Comparison of ENCODE assay signal across 8 cellular contexts in the genomic region with DNA sequence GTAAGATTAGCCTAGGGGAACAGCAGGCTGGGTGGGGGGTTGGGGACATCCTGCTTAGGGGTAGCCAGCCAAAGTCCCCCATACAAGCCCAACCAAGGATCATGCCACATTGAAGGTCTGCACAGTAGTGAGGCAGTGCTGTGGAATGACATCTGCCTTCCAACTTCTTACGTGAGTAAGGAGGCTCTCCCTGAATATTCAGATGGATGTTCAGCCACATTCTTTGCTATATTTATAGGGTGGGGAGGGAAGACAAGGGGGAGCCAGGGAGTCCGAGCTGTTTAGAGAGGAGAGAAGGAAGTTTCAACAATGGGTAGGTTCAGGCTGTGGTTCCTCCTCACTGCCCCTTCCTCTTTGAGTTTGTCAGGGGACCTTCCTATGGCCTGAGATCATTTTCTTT. TPM values are rescaled to one million over a fixed set of nuclear protein-coding genes. Genes with fewer than 3 reads are reported as not detected.
DNase-seq lines count a peak whose midpoint lies in the region; ATAC-seq and TF ChIP-seq lines count a peak whose summit lies in the region.

No MANE protein-coding gene starts in this region.

- peak overlapping the region; percentile 76 for H3K4me3 ChIP-seq in CD4-positive, CD25-positive, alpha-beta regulatory T cell (ENCODE audit: low read depth, low read length)
- H3K4me3 ChIP-seq in Loucy (ENCODE audit: low read length, poor library complexity, severe bottlenecking) = peak overlapping the region; percentile 75
- H3K4me3 ChIP-seq in mucosa of descending colon = no peak overlapping the region

- peak overlapping the region; percentile 76 to 91 (median 84) for H3K4me3 Mint-ChIP-seq in CD4-positive, CD25-positive, alpha-beta regulatory T cell
- H3K4me3 Mint-ChIP-seq in central memory CD8-positive, alpha-beta T cell = peak overlapping the region; percentile 72
- peak overlapping the region; percentile 71 to 89 (median 84) for H3K4me3 Mint-ChIP-seq in naive B cell

- peaks cover 20% of the 10 kb centered on the region for H3F3A ChIP-seq in Loucy (ENCODE audit: low read depth)

- H3K4me1 Mint-ChIP-seq in CD4-positive, CD25-positive, alpha-beta regulatory T cell = peaks cover 46 to 99% (median 66%) of the 10 kb centered on the region in 4 donors
- peaks cover 74% of the 10 kb centered on the region for H3K4me1 Mint-ChIP-seq in central memory CD8-positive, alpha-beta T cell
- H3K4me1 Mint-ChIP-seq in naive B cell = peaks cover 67 to 99% (median 74%) of the 10 kb centered on the region in 3 donors

- TF ChIP-seq CTCF in Loucy (conservative IDR thresholded peaks at IDR 0.05; ENCODE audit: low read length) (no peak), mucosa of descending colon (IDR thresholded peaks at IDR 0.05) (no peak)

- H3K27me3 ChIP-seq in CD4-positive, CD25-positive, alpha-beta regulatory T cell (ENCODE audit: control insufficient read depth, insufficient read depth, low read length) = no peaks in the 10 kb centered on the region
- H3K27me3 ChIP-seq in Loucy (ENCODE audit: insufficient read depth, low read length, poor library complexity, severe bottlenecking) = no peaks in the 10 kb centered on the region

- no peak for DNase-seq in CD4-positive, CD25-positive, alpha-beta regulatory T cell
- DNase-seq in central memory CD8-positive, alpha-beta T cell (ENCODE audit: low spot score in 2 of 2) = no peak
- no peak for DNase-seq in naive B cell
- DNase-seq in mucosa of descending colon = no peak
- no peak for DNase-seq in NCI-H187 treated with DMSO at 0.1 percent for 48 hours (lab: John Stamatoyannopoulos, UW)
- DNase-seq in SW480 (ENCODE audit: low spot score) = no peak

- H3K27ac ChIP-seq in CD4-positive, CD25-positive, alpha-beta regulatory T cell (ENCODE audit: insufficient read depth, low read length, poor library complexity, severe bottlenecking) = peak overlapping the region; percentile 82

- peaks cover 86% of the 10 kb centered on the region for H3K79me2 ChIP-seq in Loucy (ENCODE audit: insufficient read depth, low read length)

- H3K36me3 ChIP-seq in CD4-positive, CD25-positive, alpha-beta regulatory T cell (ENCODE audit: control insufficient read depth, insufficient read depth, low read length) = peaks cover 7% of the 10 kb centered on the region
- H3K36me3 ChIP-seq in Loucy (ENCODE audit: insufficient read depth, low read length) = peaks cover 25% of the 10 kb centered on the region; the same call in 1 of the 2 replicates
- H3K36me3 ChIP-seq in mucosa of descending colon (ENCODE audit: low read depth) = no peaks in the 10 kb centered on the region

- peaks cover 50% of the 10 kb centered on the region for H4K20me1 ChIP-seq in Loucy (ENCODE audit: insufficient read depth, low read length, poor library complexity, severe bottlenecking)

- no peaks in the 10 kb centered on the region for H3K27me3 Mint-ChIP-seq in CD4-positive, CD25-positive, alpha-beta regulatory T cell
- no peaks in the 10 kb centered on the region for H3K27me3 Mint-ChIP-seq in central memory CD8-positive, alpha-beta T cell
- no peaks in the 10 kb centered on the region for H3K27me3 Mint-ChIP-seq in naive B cell

- H3K4me1 ChIP-seq in CD4-positive, CD25-positive, alpha-beta regulatory T cell (ENCODE audit: control insufficient read depth, insufficient read depth, low read length, poor library complexity, severe bottlenecking) = peaks cover 84% of the 10 kb centered on the region
- H3K4me1 ChIP-seq in Loucy (ENCODE audit: insufficient read depth, low read length, poor library complexity, severe bottlenecking) = peaks cover 73% of the 10 kb centered on the region
- no peaks in the 10 kb centered on the region for H3K4me1 ChIP-seq in mucosa of descending colon (ENCODE audit: low read depth)

- peak overlapping the region; percentile 98 for H3K4me2 ChIP-seq in Loucy (ENCODE audit: low read depth, low read length, poor library complexity, severe bottlenecking)

- no peak for ATAC-seq in CD4-positive, CD25-positive, alpha-beta regulatory T cell (ENCODE audit: low read depth in 2 of 2)
- no peak for ATAC-seq in central memory CD8-positive, alpha-beta T cell (replicated peaks; ENCODE audit: extremely low read depth, poor library complexity, severe bottlenecking)
- ATAC-seq in naive B cell (ENCODE audit: low read depth in 2 of 2) (no peak), mucosa of descending colon (no peak), HG02870 (IDR thresholded peaks at IDR 0.05; ENCODE audit: unreplicated experiment) (no peak)

- H3K9me3 Mint-ChIP-seq in CD4-positive, CD25-positive, alpha-beta regulatory T cell = peaks cover 0 to 1% (median 0%) of the 10 kb centered on the region in 7 donors
- no peaks in the 10 kb centered on the region for H3K9me3 Mint-ChIP-seq in central memory CD8-positive, alpha-beta T cell
- peaks cover 0 to 15% (median 0%) of the 10 kb centered on the region in 7 donors for H3K9me3 Mint-ChIP-seq in naive B cell

- H3K27ac Mint-ChIP-seq in CD4-positive, CD25-positive, alpha-beta regulatory T cell = peak overlapping the region; percentile 92 to 96 (median 94)
- peak overlapping the region; percentile 86 for H3K27ac Mint-ChIP-seq in central memory CD8-positive, alpha-beta T cell (ENCODE audit: low read depth)
- H3K27ac Mint-ChIP-seq in naive B cell = peak overlapping the region; percentile 94 to 99 (median 99)

- intact Hi-C loops in mucosa of descending colon (cut with DNase I, micrococcal nuclease) = no loop called here

- peaks cover 17% of the 10 kb centered on the region for H3K36me3 Mint-ChIP-seq in CD4-positive, CD25-positive, alpha-beta regulatory T cell
- peaks cover 32% of the 10 kb centered on the region for H3K36me3 Mint-ChIP-seq in central memory CD8-positive, alpha-beta T cell (ENCODE audit: insufficient read depth)
- peaks cover 0 to 8% of the 10 kb centered on the region in 2 donors for H3K36me3 Mint-ChIP-seq in naive B cell

- H3K9me3 ChIP-seq in CD4-positive, CD25-positive, alpha-beta regulatory T cell (ENCODE audit: control insufficient read depth in 2 of 2, low read length in 2 of 2) = no peaks in the 10 kb centered on the region
- no peaks in the 10 kb centered on the region for H3K9me3 ChIP-seq in Loucy (ENCODE audit: insufficient read depth, low read depth, low read length)
- H3K9me3 ChIP-seq in mucosa of descending colon = no peaks in the 10 kb centered on the region

- H2AFZ ChIP-seq in Loucy (ENCODE audit: low read length) = no peak overlapping the region

- peak overlapping the region; percentile 74 for H3K9ac ChIP-seq in Loucy (ENCODE audit: low read depth, low read length, poor library complexity, severe bottlenecking)

- no peaks in the 10 kb centered on the region for H3K9me2 ChIP-seq in Loucy (replicated peaks; ENCODE audit: low read depth, low read length)

RNA-seq across cellular contexts. Expression of a gene that starts 29.7 kb away (rescaled TPM):
- 339 TPM for total RNA-seq in CD4-positive, CD25-positive, alpha-beta regulatory T cell
- polyA plus RNA-seq in CD4-positive, CD25-positive, alpha-beta regulatory T cell = 100 to 1,000 TPM; 382 to 527 (median 469) TPM
- polyA plus RNA-seq in naive B cell (ENCODE audit: low read depth in 6 of 6) = 100 to 1,000 TPM; 494 to 728 (median 559) TPM
- total RNA-seq in mucosa of descending colon = 100 to 1,000 TPM in 1 of 3 donors, 10 to 100 TPM in 2; 25.9 to 127 (median 66.2) TPM
